9 cellular contexts compared by ENCODE assay signal in the genomic region with DNA sequence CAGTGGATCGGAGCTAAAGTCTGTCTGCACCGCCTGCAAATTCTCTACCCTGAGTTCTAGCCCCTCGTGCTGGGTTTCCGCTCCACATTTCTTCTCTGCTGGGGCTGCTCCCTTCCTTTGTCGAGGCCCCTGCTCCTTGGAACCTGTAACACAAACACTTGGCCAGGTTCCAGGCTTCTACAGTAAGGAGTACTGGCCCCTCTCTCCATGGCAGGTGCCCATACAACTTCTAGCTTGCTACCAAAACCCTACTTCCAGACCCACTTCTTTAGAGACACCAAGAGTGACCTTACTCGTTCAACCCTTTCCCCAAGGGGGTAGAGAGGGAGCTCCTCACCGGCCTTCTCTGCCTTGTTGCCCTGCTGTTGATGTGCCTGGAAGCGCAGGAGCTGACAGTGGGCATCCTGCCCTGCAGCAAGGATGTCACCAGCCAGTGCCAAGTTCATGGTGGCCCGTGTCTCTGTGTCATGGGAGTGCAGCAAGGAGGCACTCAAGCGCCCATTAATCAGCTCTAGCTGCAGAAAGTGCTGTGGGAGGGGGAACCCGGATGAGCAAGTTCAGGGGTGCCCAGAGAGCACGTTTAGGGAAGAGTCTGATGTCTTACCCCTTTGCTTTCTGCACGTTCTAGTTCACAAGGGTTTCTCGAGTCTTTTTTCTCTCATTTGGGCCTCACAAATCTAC.
DNase-seq lines count a peak whose midpoint lies in the region; ATAC-seq and TF ChIP-seq lines count a peak whose summit lies in the region.
"Had no signal": no experiment of that assay in that cellular context is flagged by ENCODE, and none has a peak within 500 bp of the region (broad histone marks: within the 10 kb centered on the region; RNA-seq: fewer than 3 reads in every experiment).

No MANE protein-coding gene starts in this region.

- no peaks in the 10 kb centered on the region for H3K9me3 ChIP-seq in RWPE2 (ENCODE audit: severe bottlenecking)
- H3K9me3 ChIP-seq: mucosa of descending colon had no signal

- peaks cover 6% of the 10 kb centered on the region for H3K4me1 ChIP-seq in RWPE2 (ENCODE audit: insufficient read depth, poor library complexity, severe bottlenecking)

- ATAC-seq in RWPE2 (ENCODE audit: low read depth), result no peak
- no peak for ATAC-seq in effector memory CD8-positive, alpha-beta T cell (replicated peaks)
- ATAC-seq in GM21786 (IDR thresholded peaks at IDR 0.05; ENCODE audit: unreplicated experiment), result no peak
- ATAC-seq in HG03135 (IDR thresholded peaks at IDR 0.05; ENCODE audit: unreplicated experiment), result no peak
- ATAC-seq in HG02938 (IDR thresholded peaks at IDR 0.05; ENCODE audit: unreplicated experiment), result no peak

- no peak for TF ChIP-seq CTCF in RWPE2 (IDR thresholded peaks at IDR 0.05; ENCODE audit: poor library complexity, severe bottlenecking)
- no peak for TF ChIP-seq CTCF in nephron progenitor cell (IDR thresholded peaks at IDR 0.05)

- H3K36me3 ChIP-seq in RWPE2 (ENCODE audit: low read depth), result peaks cover 27% of the 10 kb centered on the region

- H3K4me3 ChIP-seq in RWPE2 (ENCODE audit: severe bottlenecking), result peak overlapping the region; percentile 64

- H3K27ac ChIP-seq in RWPE2 (ENCODE audit: poor library complexity, severe bottlenecking), result no peak overlapping the region

- H3K27me3 Mint-ChIP-seq in effector memory CD8-positive, alpha-beta T cell, result no peaks in the 10 kb centered on the region
- H3K27me3 Mint-ChIP-seq in nephron progenitor cell (ENCODE audit: low read depth, poor library complexity), result peaks cover 2% of the 10 kb centered on the region

- H3K27me3 ChIP-seq in RWPE2 (ENCODE audit: insufficient read depth, poor library complexity, severe bottlenecking), result no peaks in the 10 kb centered on the region

- H3K4me1 Mint-ChIP-seq in effector memory CD8-positive, alpha-beta T cell (ENCODE audit: low read depth in 2 of 2), result peaks cover 18 to 29% of the 10 kb centered on the region in 2 donors
- H3K4me1 Mint-ChIP-seq in nephron progenitor cell, result peaks cover 14% of the 10 kb centered on the region

- peak overlapping the region; percentile 80 to 95 for H3K4me3 Mint-ChIP-seq in effector memory CD8-positive, alpha-beta T cell
- peak overlapping the region; percentile 95 for H3K4me3 Mint-ChIP-seq in nephron progenitor cell

- H3K27ac Mint-ChIP-seq in effector memory CD8-positive, alpha-beta T cell, result peak overlapping the region; percentile 91 to 98
- H3K27ac Mint-ChIP-seq in nephron progenitor cell, result peak overlapping the region; percentile 71

- peaks cover 38% of the 10 kb centered on the region for H3K36me3 Mint-ChIP-seq in effector memory CD8-positive, alpha-beta T cell (ENCODE audit: insufficient read depth)
- H3K36me3 Mint-ChIP-seq in nephron progenitor cell (ENCODE audit: low read depth), result peaks cover 14% of the 10 kb centered on the region

- DNase-seq in EH (ENCODE audit: low read depth) (peak; percentile 13), RWPE2 (ENCODE audit: low spot score) (no peak), nephron progenitor cell (peak; percentile 27), iPS-NIHi7 (ENCODE audit: extremely low spot score) (no peak)
- DNase-seq in effector memory CD8-positive, alpha-beta T cell, result no peak

- no peaks in the 10 kb centered on the region for H3K9me3 Mint-ChIP-seq in effector memory CD8-positive, alpha-beta T cell
- H3K9me3 Mint-ChIP-seq in nephron progenitor cell, result no peaks in the 10 kb centered on the region

Comparison
In these comparisons a context has a peak if more than half of its experiments do, and no peak if none do; other contexts are left out.
1. DNase-seq: peak in EH (single experiment) and nephron progenitor cell (single experiment); none in RWPE2 (single experiment), effector memory CD8-positive, alpha-beta T cell (0 of 3) and iPS-NIHi7 (single experiment).